In genomic region chr12:38771871-38772270, GRCh38 we compare ENCODE assay signal across 8 cellular contexts.
DNase-seq lines count a peak whose midpoint lies in the region; ATAC-seq and TF ChIP-seq lines count a peak whose summit lies in the region.

No MANE protein-coding gene starts in this region.

- no peak overlapping the region for H4K5ac ChIP-seq in H9 (ENCODE audit: insufficient read length, low read depth, low read length)

- no peak overlapping the region for H2BK15ac ChIP-seq in H9 (ENCODE audit: low read depth, low read length)

- no peak overlapping the region for H2BK120ac ChIP-seq in H9 (ENCODE audit: low read depth, low read length, poor library complexity, severe bottlenecking)

- H3K36me3 ChIP-seq in liver (ENCODE audit: control insufficient read depth in 4 of 4, insufficient read depth in 3 of 4, low read depth in 1 of 4, low read length in 3 of 4) (peaks cover 0 to 4% (median 1%) of the 10 kb centered on the region in 4 donors), right atrium auricular region (no peaks in the 10 kb centered on the region)

- no peaks in the 10 kb centered on the region for H4K20me1 ChIP-seq in H9 (ENCODE audit: control insufficient read depth, insufficient read depth, insufficient read length)

- H3K4ac ChIP-seq in H9 (ENCODE audit: low read depth, low read length): no peak overlapping the region

- no peaks in the 10 kb centered on the region for H3K79me2 ChIP-seq in H9 (ENCODE audit: insufficient read depth, low read length)

- no peaks in the 10 kb centered on the region for H3K27me3 Mint-ChIP-seq in H9 (ENCODE audit: low read depth)

- H3K56ac ChIP-seq in H9 (ENCODE audit: insufficient read length, low read depth, low read length): no peak overlapping the region

- H3K9me3 ChIP-seq in liver (ENCODE audit: control insufficient read depth in 4 of 4, low read length in 3 of 4) (no peaks in the 10 kb centered on the region), H9 (ENCODE audit: control insufficient read depth, low read depth, low read length) (no peaks in the 10 kb centered on the region), right atrium auricular region (no peaks in the 10 kb centered on the region)

- H3K27me3 ChIP-seq in liver (ENCODE audit: control insufficient read depth in 4 of 4, insufficient read depth in 4 of 4, low read length in 3 of 4): no peaks in the 10 kb centered on the region
- H3K27me3 ChIP-seq in H9 (ENCODE audit: insufficient read depth, low read length): no peaks in the 10 kb centered on the region
- no peaks in the 10 kb centered on the region for H3K27me3 ChIP-seq in right atrium auricular region

- H3K79me1 ChIP-seq in H9 (ENCODE audit: insufficient read depth, low read depth, low read length, poor library complexity, severe bottlenecking): no peaks in the 10 kb centered on the region

- no peak overlapping the region for H3K4me3 Mint-ChIP-seq in H9

- H3K23ac ChIP-seq in H9 (ENCODE audit: insufficient read length, low read depth, low read length): no peak overlapping the region

- H3K4me1 ChIP-seq in liver (ENCODE audit: control insufficient read depth in 4 of 4, insufficient read depth in 4 of 4, low read length in 3 of 4): peaks cover 0 to 6% (median 0%) of the 10 kb centered on the region in 4 donors
- no peaks in the 10 kb centered on the region for H3K4me1 ChIP-seq in H9 (ENCODE audit: insufficient read depth, low read length)
- H3K4me1 ChIP-seq in right atrium auricular region: no peaks in the 10 kb centered on the region

- H3K23me2 ChIP-seq in H9 (ENCODE audit: insufficient read length, low read depth, low read length, poor library complexity, severe bottlenecking): no peaks in the 10 kb centered on the region

- H3K27ac ChIP-seq in liver (ENCODE audit: low read depth in 1 of 2, low read length in 2 of 2): no peak overlapping the region
- H3K27ac ChIP-seq in H9 (ENCODE audit: insufficient read length, low read depth, low read length): no peak overlapping the region
- H3K27ac ChIP-seq in right atrium auricular region: no peak overlapping the region

- no peak overlapping the region for H2AFZ ChIP-seq in H9 (ENCODE audit: low read length)

- TF ChIP-seq CTCF in liver (IDR thresholded peaks at IDR 0.05; ENCODE audit: low read depth, low read length, missing input control): no peak
- no peak for TF ChIP-seq CTCF in H9 (conservative IDR thresholded peaks at IDR 0.05)
- no peak for TF ChIP-seq CTCF in right atrium auricular region (IDR thresholded peaks at IDR 0.05)

- ATAC-seq in GM18502 (IDR thresholded peaks at IDR 0.05; ENCODE audit: poor library complexity, unreplicated experiment) (peak; percentile 72), GM21723 (IDR thresholded peaks at IDR 0.05; ENCODE audit: unreplicated experiment) (peak; percentile 70)

- TF ChIP-seq RAD21 in liver (IDR thresholded peaks at IDR 0.05): no peak

- no peak overlapping the region for H3K4me2 ChIP-seq in H9 (ENCODE audit: insufficient read depth, insufficient read length, low read length)

- no peaks in the 10 kb centered on the region for H3K9me3 Mint-ChIP-seq in H9

- H3K27ac Mint-ChIP-seq in H9: no peak overlapping the region; a peak in 1 of 7 replicates

- 63% methylated on average over 1 of the region's 1 CpG for WGBS in liver
- WGBS in H9 (ENCODE audit: extremely low coverage, insufficient read length, low lambda C conversion rate): no CpG with 5 or more reads among the region's 1 CpG

- no peak overlapping the region for H3K14ac ChIP-seq in H9 (ENCODE audit: insufficient read depth, low read length)

- no peak overlapping the region for H2BK5ac ChIP-seq in H9 (ENCODE audit: insufficient read length, low read length)

- no peak overlapping the region for H3K18ac ChIP-seq in H9 (ENCODE audit: insufficient read length, low read depth, low read length)

- peak overlapping the region in 2 of 3 donors; percentile 1 to 21 for H3K4me3 ChIP-seq in liver (ENCODE audit: low read depth in 1 of 3, low read length in 3 of 3)
- no peak overlapping the region for H3K4me3 ChIP-seq in right atrium auricular region

- peaks cover 6 to 11% of the 10 kb centered on the region in 2 experiments; a peak in 3 of 4 replicates for H3K4me1 Mint-ChIP-seq in H9

- no peak overlapping the region for H4K8ac ChIP-seq in H9 (replicated peaks; ENCODE audit: insufficient read length, low read depth, low read length)

- H3T11ph ChIP-seq in H9 (ENCODE audit: low read length): no peak overlapping the region

- no peak overlapping the region for H2AK5ac ChIP-seq in H9 (ENCODE audit: insufficient read length, low read length)

- no peak overlapping the region for H2BK12ac ChIP-seq in H9 (ENCODE audit: insufficient read length, low read depth, low read length)

- H2BK20ac ChIP-seq in H9 (ENCODE audit: low read depth, low read length, poor library complexity, severe bottlenecking): no peak overlapping the region

- DNase-seq in M059J (ENCODE audit: low read depth): peak; percentile 12
- no peak for DNase-seq in HK-2 (ENCODE audit: unreplicated experiment)
- no peak for DNase-seq in H9
- no peak for DNase-seq in right atrium auricular region (ENCODE audit: low spot score)
- no peak for DNase-seq in hepatic stellate cell (ENCODE audit: low spot score)

- H3K9ac ChIP-seq in liver (ENCODE audit: low read depth in 1 of 2, low read length in 2 of 2) (peak overlapping the region in 1 of 2 donors; percentile 1), H9 (ENCODE audit: extremely low read depth, insufficient read length, low read length) (no peak overlapping the region)

- no peak overlapping the region for H4K91ac ChIP-seq in H9 (ENCODE audit: insufficient read length, low read depth, low read length)

- H3K36me3 Mint-ChIP-seq in H9 (ENCODE audit: insufficient read depth in 1 of 3, low read depth in 3 of 3): no peaks in the 10 kb centered on the region

TF ChIP-seq in liver, 16 proteins besides CTCF, POLR2A, EP300 and RAD21:
- TF ChIP-seq EGR1 (IDR thresholded peaks at IDR 0.05; ENCODE audit: low read depth in 2 of 2) (no peak), NR2F2 (IDR thresholded peaks at IDR 0.05) (no peak), TAF1 (conservative IDR thresholded peaks at IDR 0.05) (no peak), SP1 (IDR thresholded peaks at IDR 0.05) (no peak)
- TF ChIP-seq, protein P1, sequence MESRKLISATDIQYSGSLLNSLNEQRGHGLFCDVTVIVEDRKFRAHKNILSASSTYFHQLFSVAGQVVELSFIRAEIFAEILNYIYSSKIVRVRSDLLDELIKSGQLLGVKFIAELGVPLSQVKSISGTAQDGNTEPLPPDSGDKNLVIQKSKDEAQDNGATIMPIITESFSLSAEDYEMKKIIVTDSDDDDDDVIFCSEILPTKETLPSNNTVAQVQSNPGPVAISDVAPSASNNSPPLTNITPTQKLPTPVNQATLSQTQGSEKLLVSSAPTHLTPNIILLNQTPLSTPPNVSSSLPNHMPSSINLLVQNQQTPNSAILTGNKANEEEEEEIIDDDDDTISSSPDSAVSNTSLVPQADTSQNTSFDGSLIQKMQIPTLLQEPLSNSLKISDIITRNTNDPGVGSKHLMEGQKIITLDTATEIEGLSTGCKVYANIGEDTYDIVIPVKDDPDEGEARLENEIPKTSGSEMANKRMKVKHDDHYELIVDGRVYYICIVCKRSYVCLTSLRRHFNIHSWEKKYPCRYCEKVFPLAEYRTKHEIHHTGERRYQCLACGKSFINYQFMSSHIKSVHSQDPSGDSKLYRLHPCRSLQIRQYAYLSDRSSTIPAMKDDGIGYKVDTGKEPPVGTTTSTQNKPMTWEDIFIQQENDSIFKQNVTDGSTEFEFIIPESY (IDR thresholded peaks at IDR 0.05): no peak

Comparison
In these comparisons a context has a peak if more than half of its experiments do, and no peak if none do; other contexts are left out.
1. H3K4me3 ChIP-seq: peak in liver (2 of 3); none in right atrium auricular region (0 of 2).